ENCODE assay signal across 26 cellular contexts in genomic region chr18:40782731-40783130, GRCh38.
"Had no signal": no experiment of that assay in that cellular context is flagged by ENCODE, and none has a peak within 500 bp of the region (broad histone marks: within the 10 kb centered on the region; RNA-seq: fewer than 3 reads in every experiment).

No MANE protein-coding gene starts in this region.

- ATAC-seq: effector memory CD8-positive, alpha-beta T cell; esophagus mucosa; gastrocnemius medialis; heart right ventricle; left cardiac atrium; left lung; left ventricle myocardium superior; lower lobe of right lung; naive thymus-derived CD4-positive, alpha-beta T cell had no signal

- DNase-seq: colonic mucosa; cortex of kidney; effector CD8-positive, alpha-beta T cell; effector memory CD8-positive, alpha-beta T cell; endodermal cell; erythroblast; esophagus squamous epithelium; foreskin fibroblast; foreskin melanocyte; gastrocnemius medialis; glutamatergic neuron; head of caudate nucleus; heart right ventricle; hippocampal formation; left cardiac atrium; left lung; left ventricle myocardium superior; lower lobe of right lung; mesendoderm; midbrain; naive thymus-derived CD4-positive, alpha-beta T cell had no signal

- H3K36me3 ChIP-seq: colonic mucosa, esophagus squamous epithelium, gastrocnemius medialis, heart right ventricle, left lung, lower lobe of right lung had no signal

- H3K4me1 ChIP-seq: colonic mucosa, esophagus squamous epithelium, gastrocnemius medialis, heart right ventricle, left lung, lower lobe of right lung had no signal

- H3K27me3 ChIP-seq: colonic mucosa, esophagus squamous epithelium, gastrocnemius medialis, heart right ventricle, left lung had no signal

- H3K4me3 ChIP-seq: colonic mucosa, esophagus squamous epithelium, gastrocnemius medialis, heart right ventricle, left lung, lower lobe of right lung had no signal

- H3K9me3 ChIP-seq: colonic mucosa, esophagus squamous epithelium, gastrocnemius medialis, left lung, lower lobe of right lung had no signal

- FAIRE-seq: endometrium, islet of Langerhans, keratinocyte had no signal

- H3K27ac ChIP-seq: colonic mucosa, epithelial cell of prostate, esophagus squamous epithelium, gastrocnemius medialis, heart right ventricle, left lung, lower lobe of right lung had no signal
